ENCODE assay signal across 8 cellular contexts in the genomic region with DNA sequence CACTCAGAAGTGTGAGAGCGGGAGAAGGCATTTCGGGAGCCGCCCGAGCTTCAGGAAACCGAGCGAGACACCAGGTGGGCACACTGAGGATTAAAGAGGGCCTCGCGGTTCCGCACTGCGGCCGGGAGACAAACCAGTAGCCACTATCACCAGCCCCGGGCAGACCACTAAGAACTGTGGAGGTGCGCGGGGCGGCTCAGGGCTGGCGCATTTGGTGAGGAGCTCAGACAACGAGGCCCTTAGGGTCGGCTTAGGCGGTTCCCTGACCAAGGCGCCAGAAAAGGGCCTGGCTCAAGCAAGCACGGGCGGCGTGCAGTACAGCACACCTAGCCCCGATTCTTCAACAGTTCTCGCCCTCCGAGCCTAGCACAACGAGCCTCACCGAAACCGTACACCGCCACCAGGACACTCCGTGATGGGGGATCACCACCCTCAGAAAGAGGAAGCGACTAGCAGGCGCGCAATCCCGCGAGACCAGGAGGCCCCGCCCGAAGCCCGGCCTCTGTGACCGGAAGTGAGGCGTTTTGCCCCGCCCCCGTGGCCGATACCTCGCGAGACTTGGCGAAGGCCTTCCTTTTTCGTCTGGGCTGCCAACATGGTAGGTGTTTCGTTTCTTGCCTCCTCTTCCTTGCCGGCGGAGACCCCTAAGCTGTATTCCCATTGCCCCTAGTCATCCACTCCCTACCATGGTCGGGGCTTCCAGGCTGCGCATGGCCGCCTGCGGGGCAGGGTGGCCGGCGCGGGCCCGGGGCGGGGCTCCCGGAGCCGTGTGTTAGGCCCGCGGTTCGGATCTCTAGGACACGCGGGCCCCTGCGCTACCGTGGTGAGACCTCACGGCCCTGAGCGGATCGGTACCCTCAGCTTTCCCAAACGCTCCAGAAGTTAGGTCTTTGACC. TPM values are rescaled to one million over a fixed set of nuclear protein-coding genes. Genes with fewer than 3 reads are reported as not detected.
DNase-seq lines count a peak whose midpoint lies in the region; ATAC-seq and TF ChIP-seq lines count a peak whose summit lies in the region.

RPL27A (plus strand) TSS at position 574 of the 896 bp plus-strand sequence; CDS start at position 596, 22 bp downstream.
A gene with protein sequence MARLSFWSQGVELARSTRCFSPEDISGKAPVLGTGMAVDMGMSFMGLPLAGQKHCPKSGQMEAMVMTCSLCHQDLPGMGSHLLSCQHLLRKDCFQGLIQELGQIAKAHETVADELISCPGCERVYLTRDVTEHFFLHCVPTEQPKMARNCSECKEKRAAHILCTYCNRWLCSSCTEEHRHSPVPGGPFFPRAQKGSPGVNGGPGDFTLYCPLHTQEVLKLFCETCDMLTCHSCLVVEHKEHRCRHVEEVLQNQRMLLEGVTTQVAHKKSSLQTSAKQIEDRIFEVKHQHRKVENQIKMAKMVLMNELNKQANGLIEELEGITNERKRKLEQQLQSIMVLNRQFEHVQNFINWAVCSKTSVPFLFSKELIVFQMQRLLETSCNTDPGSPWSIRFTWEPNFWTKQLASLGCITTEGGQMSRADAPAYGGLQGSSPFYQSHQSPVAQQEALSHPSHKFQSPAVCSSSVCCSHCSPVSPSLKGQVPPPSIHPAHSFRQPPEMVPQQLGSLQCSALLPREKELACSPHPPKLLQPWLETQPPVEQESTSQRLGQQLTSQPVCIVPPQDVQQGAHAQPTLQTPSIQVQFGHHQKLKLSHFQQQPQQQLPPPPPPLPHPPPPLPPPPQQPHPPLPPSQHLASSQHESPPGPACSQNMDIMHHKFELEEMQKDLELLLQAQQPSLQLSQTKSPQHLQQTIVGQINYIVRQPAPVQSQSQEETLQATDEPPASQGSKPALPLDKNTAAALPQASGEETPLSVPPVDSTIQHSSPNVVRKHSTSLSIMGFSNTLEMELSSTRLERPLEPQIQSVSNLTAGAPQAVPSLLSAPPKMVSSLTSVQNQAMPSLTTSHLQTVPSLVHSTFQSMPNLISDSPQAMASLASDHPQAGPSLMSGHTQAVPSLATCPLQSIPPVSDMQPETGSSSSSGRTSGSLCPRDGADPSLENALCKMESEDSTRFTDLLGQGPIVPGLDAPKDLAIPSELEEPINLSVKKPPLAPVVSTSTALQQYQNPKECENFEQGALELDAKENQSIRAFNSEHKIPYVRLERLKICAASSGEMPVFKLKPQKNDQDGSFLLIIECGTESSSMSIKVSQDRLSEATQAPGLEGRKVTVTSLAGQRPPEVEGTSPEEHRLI (N-terminal part only) (minus strand): TSS at position 447 of the 896 bp plus-strand sequence. CDS start 10,391 bp downstream, outside the sequence.

- H3K27me3 Mint-ChIP-seq in activated CD4-positive, alpha-beta T cell treated with anti-CD3 and anti-CD28 coated beads for 36 hours, result no peaks in the 10 kb centered on the region
- no peaks in the 10 kb centered on the region for H3K27me3 Mint-ChIP-seq in chondrocyte (ENCODE audit: low read depth)

- DNase-seq in BJ (ENCODE audit: low read depth), result peak; percentile 71
- peak; percentile 51 for DNase-seq in GM19240 (ENCODE audit: insufficient read length, low spot score)
- peak; percentile 91 to 93 for DNase-seq in NCI-H524 (lab: John Stamatoyannopoulos, UW)
- DNase-seq in activated CD4-positive, alpha-beta T cell treated with anti-CD3 and anti-CD28 coated beads for 36 hours, result peak; percentile 99
- peak; percentile 100 for DNase-seq in chondrocyte (ENCODE audit: low spot score)
- peak; percentile 97 to 99 (median 98) for DNase-seq in stimulated activated CD4-positive, alpha-beta T cell treated with anti-CD3 and anti-CD28 coated beads, Interleukin-1b, Interleukin-23, amount 100 ng/mL, for 24 hours (ENCODE audit: low read depth in 4 of 4, low spot score in 1 of 4)

- intact Hi-C loops in activated CD4-positive, alpha-beta T cell treated with anti-CD3 and anti-CD28 coated beads for 36 hours (cut with DNase I, micrococcal nuclease), result loop anchor here (1.0 to 10.0 kb wide), 13 partner anchors 229 to 1772 kb away; partner anchors contain the start of genes TMEM9B (in 2 of the 2), ADM (in 1 of the 2), AKIP1 (in 1 of the 2) and AMPD3 (in 1 of the 2)

- H3K27me3 ChIP-seq in BJ (ENCODE audit: control insufficient read depth, insufficient read depth, low read length), result no peaks in the 10 kb centered on the region
- H3K27me3 ChIP-seq in layer of hippocampus (ENCODE audit: control insufficient read depth, insufficient read depth, low read length), result no peaks in the 10 kb centered on the region

- TF ChIP-seq CTCF in BJ (IDR thresholded peaks at IDR 0.05; ENCODE audit: insufficient read depth, low read depth, low read length) (no peak), chondrocyte (IDR thresholded peaks at IDR 0.05) (peak; percentile 45)

- peaks cover 2% of the 10 kb centered on the region for H3K9me3 Mint-ChIP-seq in activated CD4-positive, alpha-beta T cell treated with anti-CD3 and anti-CD28 coated beads for 36 hours (ENCODE audit: low read depth)
- H3K9me3 Mint-ChIP-seq in chondrocyte (ENCODE audit: low read depth), result no peaks in the 10 kb centered on the region

- H3K4me1 Mint-ChIP-seq in activated CD4-positive, alpha-beta T cell treated with anti-CD3 and anti-CD28 coated beads for 36 hours, result peaks cover 46% of the 10 kb centered on the region
- H3K4me1 Mint-ChIP-seq in chondrocyte (ENCODE audit: low read depth), result peaks cover 54% of the 10 kb centered on the region

- POLR2A ChIA-PET in BJ (lab: Charles Lee), result interaction anchor here (0.6 to 0.9 kb wide), 3 partner anchors 17 to 127 kb away, joined by 3 to 15 read pairs (median 4); no protein-coding TSS in a partner anchor
- POLR2A ChIA-PET in activated CD4-positive, alpha-beta T cell treated with anti-CD3 and anti-CD28 coated beads for 36 hours (lab: Charles Lee), result interaction anchor here (0.8 to 1.5 kb wide), 2 partner anchors 15 to 89 kb away, joined by 3 read pairs; partner anchors contain the start of gene STK33

- H3K36me3 ChIP-seq in BJ (ENCODE audit: control insufficient read depth, insufficient read depth, low read length), result peaks cover 21% of the 10 kb centered on the region

- H3K4me3 Mint-ChIP-seq in activated CD4-positive, alpha-beta T cell treated with anti-CD3 and anti-CD28 coated beads for 36 hours, result peak within 1 kb of the TSS; percentile 97
- H3K4me3 Mint-ChIP-seq in chondrocyte (ENCODE audit: unreplicated experiment), result peak within 1 kb of the TSS; percentile 95

- peak; percentile 91 for ATAC-seq in HG03457 (IDR thresholded peaks at IDR 0.05; ENCODE audit: unreplicated experiment)
- ATAC-seq in activated CD4-positive, alpha-beta T cell treated with anti-CD3 and anti-CD28 coated beads for 36 hours, result peak; percentile 96

- peak within 1 kb of the TSS; percentile 92 for H3K4me3 ChIP-seq in BJ (ENCODE audit: low read depth, low read length)

- CTCF ChIA-PET in BJ (lab: Yijun Ruan, JAX), result interaction anchor here (1.0 to 2.3 kb wide), 2 partner anchors 27 to 115 kb away, joined by 3 to 8 read pairs; no protein-coding TSS in a partner anchor
- CTCF ChIA-PET in activated CD4-positive, alpha-beta T cell treated with anti-CD3 and anti-CD28 coated beads for 36 hours (lab: Charles Lee), result interaction anchor here (0.6 kb wide), 2 partner anchors 277 to 1009 kb away, joined by 3 read pairs; no protein-coding TSS in a partner anchor

- peaks cover 73% of the 10 kb centered on the region for H3K36me3 Mint-ChIP-seq in activated CD4-positive, alpha-beta T cell treated with anti-CD3 and anti-CD28 coated beads for 36 hours (ENCODE audit: low read depth)
- peaks cover 36% of the 10 kb centered on the region for H3K36me3 Mint-ChIP-seq in chondrocyte (ENCODE audit: low read depth)

- peak within 1 kb of the TSS; percentile 94 for H3K27ac ChIP-seq in layer of hippocampus (ENCODE audit: low read depth, low read length)

- peak within 1 kb of the TSS; percentile 98 for H3K27ac Mint-ChIP-seq in activated CD4-positive, alpha-beta T cell treated with anti-CD3 and anti-CD28 coated beads for 36 hours
- peak within 1 kb of the TSS; percentile 98 for H3K27ac Mint-ChIP-seq in chondrocyte (ENCODE audit: unreplicated experiment)

RNA-seq across cellular contexts. Expression of gene RPL27A, which starts in this region (rescaled TPM):
- polyA plus RNA-seq in BJ (2011; rRNA removed), result 988 and 1,148 TPM in 2 replicates
- polyA minus RNA-seq in BJ (2011; rRNA and poly(A)+ RNA removed), result 221 and 239 TPM in 2 replicates
- 1,000 to 10,000 TPM in 1 of 2 experiments, 100 to 1,000 TPM in 1; 688 to 1,021 TPM for total RNA-seq in activated CD4-positive, alpha-beta T cell treated with anti-CD3 and anti-CD28 coated beads for 36 hours
- total RNA-seq in chondrocyte, result 546 to 709 TPM (median 571 TPM) in 3 replicates

RNA-seq across cellular contexts. Expression of the second gene that starts in this region (rescaled TPM):
- polyA plus RNA-seq in BJ (2011; rRNA removed), result 4.2 and 5.6 TPM in 2 replicates
- 3.9 and 4.3 TPM in 2 replicates for polyA minus RNA-seq in BJ (2011; rRNA and poly(A)+ RNA removed)
- total RNA-seq in activated CD4-positive, alpha-beta T cell treated with anti-CD3 and anti-CD28 coated beads for 36 hours, result 10 to 100 TPM; 18.3 to 19.5 TPM
- total RNA-seq in chondrocyte, result 5.3 to 7.2 TPM (median 5.9 TPM) in 3 replicates

Comparison
In these comparisons a context has a peak if more than half of its experiments do, and no peak if none do; other contexts are left out.
1. Peak in every context shown above with its lines: DNase-seq, ATAC-seq, H3K4me3 ChIP-seq and H3K27ac ChIP-seq.